ENCODE assay signal across 20 cellular contexts in the genomic region with DNA sequence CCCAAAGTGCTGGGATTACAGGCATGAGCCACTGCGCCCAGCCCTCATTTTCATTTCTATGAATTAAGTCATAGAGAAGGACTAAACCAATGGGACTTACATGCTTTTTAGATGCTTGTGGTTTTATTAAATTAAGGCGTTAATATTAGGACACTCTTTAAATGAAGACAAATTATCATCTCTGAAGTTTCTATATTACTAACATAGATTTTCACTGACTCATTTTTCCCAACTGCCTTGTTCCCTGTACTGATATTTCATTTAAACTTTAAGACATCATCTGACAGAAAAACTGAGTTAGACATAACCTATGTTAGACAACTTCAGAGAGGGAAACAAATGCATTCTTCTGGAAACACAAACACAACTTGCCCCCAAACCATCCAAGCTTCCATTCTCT.
A peak's percentile ranks its signal among the peaks of the same experiment; 100 is the strongest.
DNase-seq lines count a peak whose midpoint lies in the region; ATAC-seq and TF ChIP-seq lines count a peak whose summit lies in the region.
"Had no signal": no experiment of that assay in that cellular context is flagged by ENCODE, and none has a peak within 500 bp of the region (broad histone marks: within the 10 kb centered on the region; RNA-seq: fewer than 3 reads in every experiment).

No MANE protein-coding gene starts in this region.

- TF ChIP-seq CTCF in esophagus muscularis mucosa (IDR thresholded peaks at IDR 0.05) = no peak

- POLR2A ChIA-PET in HEK293T (lab: Yijun Ruan, JAX) = no interaction called here

- peaks cover 91% of the 10 kb centered on the region for H3K4me1 Mint-ChIP-seq in activated T-cell treated with anti-CD3 and anti-CD28 coated beads, Interleukin-2, amount 50 U/mL, for 72 hours (ENCODE audit: low read depth)
- H3K4me1 Mint-ChIP-seq in activated T-helper 1 cell treated with anti-CD3 and anti-CD28 coated beads, Interleukin-12 subunit alpha, Interleukin-12 subunit beta, Interleukin-2, Interleukin-4 antibody, amounts not matched to agents 30 ng/mL and 10 ng/mL and 1 ng/mL, durations not matched to agents 14 hours and 24 hours and 36 hours (ENCODE audit: low read depth) = peaks cover 88% of the 10 kb centered on the region

- H3K9me3 ChIP-seq in esophagus muscularis mucosa = no peaks in the 10 kb centered on the region
- H3K9me3 ChIP-seq: BLaER1, MG63, uterus had no signal

- H3K36me3 Mint-ChIP-seq in activated T-cell treated with anti-CD3 and anti-CD28 coated beads, Interleukin-2, amount 50 U/mL, for 72 hours (ENCODE audit: insufficient read depth in 2 of 2) = peaks cover 1 to 11% of the 10 kb centered on the region in 2 donors
- peaks cover 15% of the 10 kb centered on the region for H3K36me3 Mint-ChIP-seq in activated T-helper 1 cell treated with anti-CD3 and anti-CD28 coated beads, Interleukin-12 subunit alpha, Interleukin-12 subunit beta, Interleukin-2, Interleukin-4 antibody, amounts not matched to agents 30 ng/mL and 10 ng/mL and 1 ng/mL, durations not matched to agents 14 hours and 24 hours and 36 hours (ENCODE audit: low read depth)
- H3K36me3 Mint-ChIP-seq: natural killer cell treated with Interleukin-12 subunit alpha and Interleukin-12 subunit beta and Interleukin-15 and Interleukin-18, amount 100 ng/mL, for 72 hours had no signal

- no peaks in the 10 kb centered on the region for H3K4me1 ChIP-seq in esophagus muscularis mucosa
- H3K4me1 ChIP-seq: BLaER1, uterus had no signal

- no peak for ATAC-seq in activated T-cell treated with anti-CD3 and anti-CD28 coated beads, Interleukin-2, amount 50 U/mL, for 72 hours (replicated peaks in 1 of 2)
- ATAC-seq in GM18511 (IDR thresholded peaks at IDR 0.05; ENCODE audit: unreplicated experiment) (peak; percentile 33), GM18861 (IDR thresholded peaks at IDR 0.05; ENCODE audit: unreplicated experiment) (no peak)
- peak; percentile 24 for ATAC-seq in stimulated activated naive CD8-positive, alpha-beta T cell treated with anti-CD3 and anti-CD28 coated beads, Interleukin-15, Interleukin-2, amounts not matched to agents 100 U/mL and 50 U/mL, for 24 hours
- ATAC-seq: natural killer cell treated with Interleukin-12 subunit alpha and Interleukin-12 subunit beta and Interleukin-15 and Interleukin-18, amount 100 ng/mL, for 72 hours had no signal

- H3K27ac ChIP-seq in esophagus muscularis mucosa (replicated peaks in 1 of 4) = no peak overlapping the region
- H3K27ac ChIP-seq: BLaER1 had no signal

- DNase-seq in activated T-cell treated with anti-CD3 and anti-CD28 coated beads, Interleukin-2, amount 50 U/mL, for 72 hours = no peak
- DNase-seq in activated T-cell treated with anti-CD3 and anti-CD28 coated beads, Interleukin-2, amount 50 U/mL, for 48 hours = no peak
- no peak for DNase-seq in activated T-helper 1 cell treated with anti-CD3 and anti-CD28 coated beads, Interleukin-12 subunit alpha, Interleukin-12 subunit beta, Interleukin-2, Interleukin-4 antibody, amounts not matched to agents 30 ng/mL and 10 ng/mL and 1 ng/mL, durations not matched to agents 14 hours and 24 hours and 36 hours (ENCODE audit: low spot score)
- no peak for DNase-seq in stimulated activated naive CD8-positive, alpha-beta T cell treated with anti-CD3 and anti-CD28 coated beads, Interleukin-15, Interleukin-2, amounts not matched to agents 100 U/mL and 50 U/mL, for 24 hours
- DNase-seq in HEK293T (ENCODE audit: extremely low spot score) (no peak), esophagus muscularis mucosa (ENCODE audit: extremely low spot score) (no peak)
- DNase-seq: activated B cell treated with CpG ODN at 0.5 μM for 24 hours; activated gamma-delta T cell treated with Interleukin-2 at 50 U/mL for 16 hours; aorta; central memory CD4-positive, alpha-beta T cell; glutamatergic neuron; HFFc6; MG63; midbrain; NCI-H2081 treated with DMSO at 0.1 percent for 48 hours; uterus had no signal

- intact Hi-C loops in activated T-helper 1 cell treated with anti-CD3 and anti-CD28 coated beads, Interleukin-12 subunit alpha, Interleukin-12 subunit beta, Interleukin-2, Interleukin-4 antibody, amounts not matched to agents 30 ng/mL and 10 ng/mL and 1 ng/mL, durations not matched to agents 14 hours and 24 hours and 36 hours (cut with micrococcal nuclease) = loop anchor here (1.0 kb wide), 2 partner anchors 19 to 32 kb away; no protein-coding TSS in a partner anchor
- intact Hi-C loops in esophagus muscularis mucosa (cut with DNase I) = no loop called here

- WGBS in esophagus muscularis mucosa = 96% methylated on average over 2 of the region's 2 CpGs

- no peak overlapping the region for H3K4me3 ChIP-seq in esophagus muscularis mucosa
- H3K4me3 ChIP-seq: BLaER1, MG63, uterus had no signal

- H3K4me3 Mint-ChIP-seq in activated T-cell treated with anti-CD3 and anti-CD28 coated beads, Interleukin-2, amount 50 U/mL, for 72 hours = peak overlapping the region; percentile 66 to 93
- peak overlapping the region; percentile 38 for H3K4me3 Mint-ChIP-seq in activated T-helper 1 cell treated with anti-CD3 and anti-CD28 coated beads, Interleukin-12 subunit alpha, Interleukin-12 subunit beta, Interleukin-2, Interleukin-4 antibody, amounts not matched to agents 30 ng/mL and 10 ng/mL and 1 ng/mL, durations not matched to agents 14 hours and 24 hours and 36 hours
- H3K4me3 Mint-ChIP-seq: activated B cell treated with CpG ODN at 0.5 μM for 24 hours; HFFc6; natural killer cell treated with Interleukin-12 subunit alpha and Interleukin-12 subunit beta and Interleukin-15 and Interleukin-18, amount 100 ng/mL, for 72 hours had no signal

- peak overlapping the region; percentile 95 for H3K27ac Mint-ChIP-seq in activated T-cell treated with anti-CD3 and anti-CD28 coated beads, Interleukin-2, amount 50 U/mL, for 72 hours
- peak overlapping the region; percentile 75 for H3K27ac Mint-ChIP-seq in activated T-helper 1 cell treated with anti-CD3 and anti-CD28 coated beads, Interleukin-12 subunit alpha, Interleukin-12 subunit beta, Interleukin-2, Interleukin-4 antibody, amounts not matched to agents 30 ng/mL and 10 ng/mL and 1 ng/mL, durations not matched to agents 14 hours and 24 hours and 36 hours
- H3K27ac Mint-ChIP-seq: activated B cell treated with CpG ODN at 0.5 μM for 24 hours, HFFc6 had no signal

- H3K9me3 Mint-ChIP-seq in activated T-cell treated with anti-CD3 and anti-CD28 coated beads, Interleukin-2, amount 50 U/mL, for 72 hours = peaks cover 0 to 3% of the 10 kb centered on the region in 2 donors
- H3K9me3 Mint-ChIP-seq in activated T-helper 1 cell treated with anti-CD3 and anti-CD28 coated beads, Interleukin-12 subunit alpha, Interleukin-12 subunit beta, Interleukin-2, Interleukin-4 antibody, amounts not matched to agents 30 ng/mL and 10 ng/mL and 1 ng/mL, durations not matched to agents 14 hours and 24 hours and 36 hours = no peaks in the 10 kb centered on the region
- H3K9me3 Mint-ChIP-seq: activated B cell treated with CpG ODN at 0.5 μM for 24 hours, HFFc6 had no signal

- CTCF ChIA-PET in HEK293T (lab: Yijun Ruan, JAX) = no interaction called here

- H3K27me3 Mint-ChIP-seq in activated T-cell treated with anti-CD3 and anti-CD28 coated beads, Interleukin-2, amount 50 U/mL, for 72 hours (ENCODE audit: low read depth) = no peaks in the 10 kb centered on the region
- H3K27me3 Mint-ChIP-seq in activated T-helper 1 cell treated with anti-CD3 and anti-CD28 coated beads, Interleukin-12 subunit alpha, Interleukin-12 subunit beta, Interleukin-2, Interleukin-4 antibody, amounts not matched to agents 30 ng/mL and 10 ng/mL and 1 ng/mL, durations not matched to agents 14 hours and 24 hours and 36 hours (ENCODE audit: insufficient read depth) = no peaks in the 10 kb centered on the region
- H3K27me3 Mint-ChIP-seq: activated B cell treated with CpG ODN at 0.5 μM for 24 hours had no signal

- no peak for TF ChIP-seq EP300 in esophagus muscularis mucosa (IDR thresholded peaks at IDR 0.05)

- H3K27me3 ChIP-seq in esophagus muscularis mucosa = no peaks in the 10 kb centered on the region
- H3K27me3 ChIP-seq: BLaER1, MG63, uterus had no signal

- no peaks in the 10 kb centered on the region for H3K36me3 ChIP-seq in esophagus muscularis mucosa
- H3K36me3 ChIP-seq: BLaER1, MG63, uterus had no signal

- TF ChIP-seq POLR2A in esophagus muscularis mucosa (IDR thresholded peaks at IDR 0.05; ENCODE audit: low read depth) = no peak

TF ChIP-seq in HEK293T, 16 proteins besides CTCF, POLR2A, EP300 and RAD21:
- TF ChIP-seq NFRKB (IDR thresholded peaks at IDR 0.05) (no peak), FOXM1 (IDR thresholded peaks at IDR 0.05; ENCODE audit: borderline replicate concordance) (no peak), ZNF384 (IDR thresholded peaks at IDR 0.05) (no peak), TARDBP (IDR thresholded peaks at IDR 0.05) (no peak)
TF ChIP-seq in HEK293T: peak in this region for 0.

Comparison
In these comparisons a context has a peak if more than half of its experiments do, and no peak if none do; other contexts are left out.
1. ATAC-seq: peak in GM18511 (single experiment) and stimulated activated naive CD8-positive, alpha-beta T cell treated with anti-CD3 and anti-CD28 coated beads, Interleukin-15, Interleukin-2, amounts not matched to agents 100 U/mL and 50 U/mL, for 24 hours (single experiment); none in activated T-cell treated with anti-CD3 and anti-CD28 coated beads, Interleukin-2, amount 50 U/mL, for 72 hours (0 of 2) and GM18861 (single experiment).